ENCODE assay signal across 13 cellular contexts in the genomic region with DNA sequence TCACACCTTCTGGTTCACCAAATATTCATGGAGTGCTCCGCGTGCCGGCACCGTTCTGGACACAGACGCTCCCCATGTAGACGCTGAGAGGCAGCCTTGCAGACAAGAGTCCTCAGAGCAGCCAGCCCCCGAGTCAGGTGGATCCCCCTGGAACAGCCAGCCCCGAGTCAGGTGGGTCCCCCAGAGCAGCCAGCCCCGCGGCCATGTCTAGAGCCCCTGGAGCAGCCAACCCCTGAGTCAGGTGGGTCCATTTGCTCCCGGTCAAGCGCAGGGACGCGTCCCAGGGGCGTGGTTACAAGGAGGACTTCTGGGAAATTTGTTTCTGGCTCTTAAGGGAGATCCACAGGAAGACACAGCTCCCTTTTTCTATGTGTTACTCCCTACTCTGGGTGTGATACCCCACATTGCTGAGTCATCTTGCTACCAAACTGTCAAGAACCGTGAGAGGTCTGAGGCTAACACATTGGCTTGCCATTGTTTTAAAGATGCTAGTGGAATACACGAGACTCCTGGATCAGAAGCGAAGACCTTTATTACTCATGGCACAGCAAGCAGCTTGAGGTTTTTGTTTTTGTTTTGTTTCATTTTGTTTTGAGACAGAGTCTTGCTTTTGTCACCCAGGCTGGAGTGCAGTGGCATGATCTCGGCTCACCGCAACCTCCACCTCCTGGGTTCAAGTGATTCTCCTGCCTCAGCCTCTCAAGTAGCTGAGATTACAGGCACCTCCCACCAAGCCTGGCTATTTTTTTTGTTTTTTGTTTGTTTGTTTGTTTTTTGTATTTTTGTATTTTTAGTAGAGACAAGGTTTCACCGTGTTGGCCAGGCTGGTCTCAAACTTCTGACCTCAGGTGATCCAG. TPM values are rescaled to one million over a fixed set of nuclear protein-coding genes. Genes with fewer than 3 reads are reported as not detected.
DNase-seq lines count a peak whose midpoint lies in the region; ATAC-seq, FAIRE-seq and TF ChIP-seq lines count a peak whose summit lies in the region.
"Had no signal": no experiment of that assay in that cellular context is flagged by ENCODE, and none has a peak within 500 bp of the region (broad histone marks: within the 10 kb centered on the region; RNA-seq: fewer than 3 reads in every experiment).

No MANE protein-coding gene starts in this region.

- H3K27ac ChIP-seq in CD8-positive, alpha-beta T cell (ENCODE audit: low read depth, low read length), result no peak overlapping the region
- no peak overlapping the region for H3K27ac ChIP-seq in H1 (ENCODE audit: low read depth, low read length)
- H3K27ac ChIP-seq: tibial nerve had no signal

- in situ Hi-C loops in ACHN (cut with HindIII; ENCODE audit: low pct_ligation_motif_present, low pct_unique_long_range_greater_than_20kb, low sequenced_read_pairs), result no loop called here

- no peak overlapping the region for H3K4ac ChIP-seq in H1 (replicated peaks; ENCODE audit: insufficient read length, low read depth, low read length)

- no peak overlapping the region for H3K14ac ChIP-seq in H1 (ENCODE audit: insufficient read length)

- H2AFZ ChIP-seq in H1 (ENCODE audit: low read length), result no peak overlapping the region

- no peak overlapping the region for H4K8ac ChIP-seq in H1 (ENCODE audit: extremely low read depth, insufficient read depth, low read length)

- WGBS in H1 (ENCODE audit: extremely low coverage in 1 of 2, insufficient coverage in 1 of 2, insufficient read length in 1 of 2, insufficient replicate concordance in 2 of 2, low coverage in 1 of 2, low lambda C conversion rate in 2 of 2, missing lambda C conversion rate in 1 of 2), 2 experiments, result 89% methylated on average over 21 of the region's 21 CpGs; no CpG with 5 or more reads in 1 of the 2 experiments

- no peak for TF ChIP-seq POLR2A in H1 (IDR thresholded peaks at IDR 0.05; ENCODE audit: control extremely low read depth in 1 of 2, low read depth in 2 of 2, low read length in 2 of 2)

- peaks cover 2% of the 10 kb centered on the region for H3K4me1 Mint-ChIP-seq in CD8-positive, alpha-beta T cell (ENCODE audit: low read depth)

- no peaks in the 10 kb centered on the region for H3K9me3 ChIP-seq in CD8-positive, alpha-beta T cell (ENCODE audit: low read length)
- H3K9me3 ChIP-seq in H1 (ENCODE audit: insufficient read depth in 2 of 2, low read depth in 1 of 2, low read length in 1 of 2), result peaks cover 5 to 12% of the 10 kb centered on the region in 2 experiments; a peak in 1 of 4 replicates

- H3K9ac ChIP-seq in H1 (replicated peaks in 1 of 4; ENCODE audit: extremely low read depth in 1 of 4, low read depth in 3 of 4, low read length in 3 of 4), result no peak overlapping the region

- no peak overlapping the region for H2BK20ac ChIP-seq in H1 (ENCODE audit: low read length)

- POLR2A ChIA-PET in CD8-positive, alpha-beta T cell (lab: Charles Lee), result no interaction called here
- POLR2A ChIA-PET in H1 (lab: Charles Lee; ENCODE audit: partially characterized antibody), result no interaction called here

- no peak overlapping the region for H4K91ac ChIP-seq in H1 (replicated peaks; ENCODE audit: insufficient read length, low read length)

- FAIRE-seq in H1 (lab: Jason Lieb, UNC), result no peak
- FAIRE-seq: frontal cortex had no signal

- H3K4me3 Mint-ChIP-seq in CD8-positive, alpha-beta T cell, result no peak overlapping the region

- H2BK120ac ChIP-seq in H1 (replicated peaks; ENCODE audit: low read depth, low read length), result no peak overlapping the region

- H3K23me2 ChIP-seq in H1 (ENCODE audit: low read depth, low read length), result peaks cover 1% of the 10 kb centered on the region; the same call in 1 of the 2 replicates

- TF ChIP-seq EP300 in H1 (IDR thresholded peaks at IDR 0.05; ENCODE audit: borderline replicate concordance in 1 of 2, low read depth in 2 of 2, low read length in 2 of 2), result no peak

- H2BK12ac ChIP-seq in H1 (ENCODE audit: low read depth, low read length), result 0 out of 2 replicates have a peak overlapping the region, but pooled peaks have one; percentile 1

- CTCF ChIA-PET in CD8-positive, alpha-beta T cell (lab: Charles Lee), result no interaction called here
- CTCF ChIA-PET in H1 (lab: Charles Lee; ENCODE audit: partially characterized antibody), result interaction anchor here (0.6 kb wide), 2 partner anchors 96 to 482 kb away, joined by 3 to 4 read pairs; no protein-coding TSS in a partner anchor

- no peak overlapping the region for H3K23ac ChIP-seq in H1 (ENCODE audit: insufficient read length)

- no peak overlapping the region for H3K56ac ChIP-seq in H1 (replicated peaks; ENCODE audit: insufficient read length, low read depth, low read length)

- no peak for TF ChIP-seq CTCF in CD8-positive, alpha-beta T cell (IDR thresholded peaks at IDR 0.05)
- TF ChIP-seq CTCF in GM10266 (IDR thresholded peaks at IDR 0.05; ENCODE audit: control insufficient read depth, insufficient read depth, low read depth, missing control alignments) (no peak), H1 (IDR thresholded peaks at IDR 0.05; ENCODE audit: control extremely low read depth in 1 of 3, insufficient read depth in 1 of 3, low read depth in 1 of 3, low read length in 3 of 3) (no peak)

- H3K36me3 Mint-ChIP-seq in CD8-positive, alpha-beta T cell, result no peaks in the 10 kb centered on the region

- no peak overlapping the region for H2BK5ac ChIP-seq in H1 (ENCODE audit: low read depth, low read length)

- H3K9me3 Mint-ChIP-seq in CD8-positive, alpha-beta T cell, result no peaks in the 10 kb centered on the region

- H2AK5ac ChIP-seq in H1 (ENCODE audit: low read depth, low read length), result no peak overlapping the region

- H3K4me3 ChIP-seq in CD8-positive, alpha-beta T cell (ENCODE audit: low read depth, low read length), result no peak overlapping the region
- no peak overlapping the region for H3K4me3 ChIP-seq in H1 (ENCODE audit: extremely low read depth in 1 of 4, insufficient read depth in 2 of 4, low read depth in 3 of 4, low read length in 4 of 4)
- H3K4me3 ChIP-seq: tibial nerve had no signal

- no peaks in the 10 kb centered on the region; the same call in none of the 2 replicates for H3K79me1 ChIP-seq in H1 (ENCODE audit: low read depth, low read length)

- peaks cover 0 to 5% of the 10 kb centered on the region in 2 experiments for H4K20me1 ChIP-seq in H1 (replicated peaks in 1 of 2; ENCODE audit: control insufficient read depth in 1 of 2, insufficient read depth in 2 of 2, low read length in 2 of 2)

- H3K27ac Mint-ChIP-seq in CD8-positive, alpha-beta T cell, result no peak overlapping the region
- H3K27ac Mint-ChIP-seq: progenitor cell of endocrine pancreas had no signal

- no peak overlapping the region for H3K4me2 ChIP-seq in H1 (ENCODE audit: insufficient read depth in 1 of 2, low read depth in 2 of 2, low read length in 2 of 2)

- peak; percentile 56 for ATAC-seq in CD8-positive, alpha-beta T cell
- ATAC-seq in HG02852 (IDR thresholded peaks at IDR 0.05; ENCODE audit: unreplicated experiment), result no peak
- no peak for ATAC-seq in GM21786 (IDR thresholded peaks at IDR 0.05; ENCODE audit: unreplicated experiment)

- no peaks in the 10 kb centered on the region for H3K27me3 Mint-ChIP-seq in CD8-positive, alpha-beta T cell (ENCODE audit: low read depth)

- no peak for DNase-seq in CD8-positive, alpha-beta T cell
- peak; percentile 78 for DNase-seq in GM10266 (ENCODE audit: extremely low spot score)
- DNase-seq in NCI-H146 (lab: John Stamatoyannopoulos, UW), result peak; percentile 17
- no peak for DNase-seq in H1 (ENCODE audit: low read depth in 1 of 2, low spot score in 2 of 2)
- no peak for DNase-seq in ACHN
- DNase-seq: activated effector memory CD4-positive, alpha-beta T cell treated with anti-CD3 and anti-CD28 coated beads, Interleukin-2, amount 50 U/mL, for 16 hours; cortex of kidney; NCI-H446 treated with DMSO at 0.1 percent for 48 hours had no signal

- H3K36me3 ChIP-seq in CD8-positive, alpha-beta T cell (ENCODE audit: insufficient read depth, low read length), result no peaks in the 10 kb centered on the region
- no peaks in the 10 kb centered on the region for H3K36me3 ChIP-seq in H1 (ENCODE audit: control insufficient read depth in 2 of 4, insufficient read depth in 4 of 4, low read length in 3 of 4)
- H3K36me3 ChIP-seq: tibial nerve had no signal

- intact Hi-C loops in CD8-positive, alpha-beta T cell (cut with DNase I, micrococcal nuclease), result no loop called here

- TF ChIP-seq RAD21 in H1 (IDR thresholded peaks at IDR 0.05 in 1 of 2, conservative IDR thresholded peaks at IDR 0.05 in 1 of 2; ENCODE audit: low read depth in 2 of 2, low read length in 2 of 2), result no peak

- H4K5ac ChIP-seq in H1 (ENCODE audit: insufficient read length, low read depth, low read length), result no peak overlapping the region

- no peak overlapping the region for H2BK15ac ChIP-seq in H1 (ENCODE audit: low read length)

- H3K4me1 ChIP-seq in CD8-positive, alpha-beta T cell (ENCODE audit: insufficient read depth, low read length), result no peaks in the 10 kb centered on the region
- peaks cover 0 to 2% (median 0%) of the 10 kb centered on the region in 4 experiments; a peak in 2 of 7 replicates for H3K4me1 ChIP-seq in H1 (replicated peaks in 1 of 4; ENCODE audit: control insufficient read depth in 3 of 4, insufficient read depth in 4 of 4, low read length in 3 of 4)
- H3K4me1 ChIP-seq: tibial nerve had no signal

- H3K18ac ChIP-seq in H1 (ENCODE audit: extremely low read depth, low read length), result no peak overlapping the region

- no peaks in the 10 kb centered on the region for H3K79me2 ChIP-seq in H1 (ENCODE audit: control insufficient read depth in 1 of 2, insufficient read depth in 2 of 2, low read length in 2 of 2)

- H3K27me3 ChIP-seq in CD8-positive, alpha-beta T cell (ENCODE audit: insufficient read depth, low read length), result no peaks in the 10 kb centered on the region
- no peaks in the 10 kb centered on the region for H3K27me3 ChIP-seq in H1 (replicated peaks in 1 of 4; ENCODE audit: control insufficient read depth in 3 of 4, extremely low read depth in 1 of 4, insufficient read depth in 3 of 4, low read length in 3 of 4)

TF ChIP-seq in H1, 55 proteins besides CTCF, POLR2A, EP300 and RAD21:
- TF ChIP-seq SP4 (IDR thresholded peaks at IDR 0.05; ENCODE audit: low read length) (no peak), MAFK (IDR thresholded peaks at IDR 0.05; ENCODE audit: low read depth, low read length) (peak; percentile 10; the same call in 1 of the 2 replicates)

RNA-seq across cellular contexts. Expression of gene CBFA2T3, which starts 43.3 kb away (rescaled TPM):
- under 1 TPM; 0.11 to 0.31 TPM for total RNA-seq in CD8-positive, alpha-beta T cell
- 1.3 and 2.7 TPM in 2 replicates for total RNA-seq in H1 (2021; fragmentation: NEBNext Ultra II Directional; extraction: Animal tissue kit (Norgen Biotek cat#: 25700))
- polyA plus RNA-seq in H1 (2011; rRNA removed), result 0.51 and 1.5 TPM in 2 replicates
- polyA plus RNA-seq in H1 (2011; cell fraction: cytosol; rRNA removed), result 0.62 TPM
- 3.9 TPM for polyA plus RNA-seq in H1 (2011; cell fraction: nucleus; rRNA removed)
- 0.99 to 1.7 TPM (median 1.2 TPM) in 4 replicates for polyA plus RNA-seq in H1 (2012, experiment 1 of 2)
- 1.1 TPM for polyA plus RNA-seq in H1 (2012, experiment 2 of 2)
- 1.6 TPM for polyA plus RNA-seq in H1 (2013, experiment 1 of 2)
- polyA plus RNA-seq in H1 (2013, experiment 2 of 2), result 1.2 TPM
- polyA minus RNA-seq in H1 (2011; rRNA and poly(A)+ RNA removed), result 0.59 and 0.66 TPM in 2 replicates
- 2.9 TPM for polyA minus RNA-seq in H1 (2011; cell fraction: cytosol; rRNA and poly(A)+ RNA removed)
- polyA minus RNA-seq in H1 (2011; cell fraction: nucleus; rRNA and poly(A)+ RNA removed), result 2.1 TPM

Comparison
In these comparisons a context has a peak if more than half of its experiments do, and no peak if none do; other contexts are left out.
1. DNase-seq: peak in GM10266 (single experiment) and NCI-H146 (single experiment); none in CD8-positive, alpha-beta T cell (0 of 7), H1 (0 of 2) and ACHN (single experiment).